Comparison of ENCODE assay signal across 11 cellular contexts in genomic region chr16:68406458-68407041, GRCh38. TPM values are rescaled to one million over a fixed set of nuclear protein-coding genes. Genes with fewer than 3 reads are reported as not detected.
DNase-seq lines count a peak whose midpoint lies in the region; ATAC-seq and TF ChIP-seq lines count a peak whose summit lies in the region.
"Had no signal": no experiment of that assay in that cellular context is flagged by ENCODE, and none has a peak within 500 bp of the region (broad histone marks: within the 10 kb centered on the region; RNA-seq: fewer than 3 reads in every experiment).

No MANE protein-coding gene starts in this region.

- H3K79me2 ChIP-seq in PC-9 (ENCODE audit: low read depth) = no peaks in the 10 kb centered on the region

- no peak overlapping the region for H3K4me2 ChIP-seq in PC-9

- H3K27ac ChIP-seq in PC-9 = no peak overlapping the region

- H3K4me1 ChIP-seq in PC-9 (replicated peaks; ENCODE audit: insufficient read depth) = peaks cover 9% of the 10 kb centered on the region; the same call in 1 of the 2 replicates

- no peaks in the 10 kb centered on the region for H3K9me3 Mint-ChIP-seq in activated CD4-positive, alpha-beta T cell treated with anti-CD3 and anti-CD28 coated beads, Interleukin-2, amount 10 ng/mL, durations not matched to agents 24 days and 14 days

- H3K4me1 Mint-ChIP-seq in activated CD4-positive, alpha-beta T cell treated with anti-CD3 and anti-CD28 coated beads, Interleukin-2, amount 10 ng/mL, durations not matched to agents 24 days and 14 days = peaks cover 10% of the 10 kb centered on the region

- no peaks in the 10 kb centered on the region for H3F3A ChIP-seq in PC-9 (ENCODE audit: insufficient read depth, low read depth)

- H3K4me3 Mint-ChIP-seq in activated CD4-positive, alpha-beta T cell treated with anti-CD3 and anti-CD28 coated beads, Interleukin-2, amount 10 ng/mL, durations not matched to agents 24 days and 14 days = no peak overlapping the region
- H3K4me3 Mint-ChIP-seq: T-helper 17 cell had no signal

- no peak for TF ChIP-seq CTCF in PC-9 (conservative IDR thresholded peaks at IDR 0.05)

- H3K9me3 ChIP-seq in PC-9 (ENCODE audit: insufficient read depth, low read depth) = no peaks in the 10 kb centered on the region

- no peaks in the 10 kb centered on the region for H4K20me1 ChIP-seq in PC-9 (ENCODE audit: insufficient read depth)

- POLR2A ChIA-PET in PC-9 (lab: Charles Lee; ENCODE audit: unreplicated experiment) = no interaction called here

- CTCF ChIA-PET in PC-9 (lab: Charles Lee) = interaction anchor here (0.7 kb wide), 1 partner anchor 107 kb away, joined by 3 read pairs; no protein-coding TSS in a partner anchor

- peaks cover 18% of the 10 kb centered on the region for H3K27me3 Mint-ChIP-seq in activated CD4-positive, alpha-beta T cell treated with anti-CD3 and anti-CD28 coated beads, Interleukin-2, amount 10 ng/mL, durations not matched to agents 24 days and 14 days

- H3K36me3 Mint-ChIP-seq in activated CD4-positive, alpha-beta T cell treated with anti-CD3 and anti-CD28 coated beads, Interleukin-2, amount 10 ng/mL, durations not matched to agents 24 days and 14 days (ENCODE audit: low read depth) = no peaks in the 10 kb centered on the region

- intact Hi-C loops in activated CD4-positive, alpha-beta T cell treated with anti-CD3 and anti-CD28 coated beads, Interleukin-2, amount 10 ng/mL, durations not matched to agents 24 days and 14 days (cut with micrococcal nuclease) = no loop called here
- intact Hi-C loops in PC-9 (cut with micrococcal nuclease; ENCODE audit: unreplicated experiment) = no loop called here

- H3K9me2 ChIP-seq in PC-9 (ENCODE audit: insufficient read depth) = no peaks in the 10 kb centered on the region

- ATAC-seq in SK-N-SH treated with all-trans-retinoic acid at 6 μM for 48 hours = peak; percentile 68
- ATAC-seq: T-helper 17 cell had no signal

- H3K4me3 ChIP-seq in PC-9 = no peak overlapping the region

- H2AFZ ChIP-seq in PC-9 = no peak overlapping the region

- no peaks in the 10 kb centered on the region for H3K27me3 ChIP-seq in PC-9 (ENCODE audit: insufficient read depth, low read depth)

- H3K27ac Mint-ChIP-seq in activated CD4-positive, alpha-beta T cell treated with anti-CD3 and anti-CD28 coated beads, Interleukin-2, amount 10 ng/mL, durations not matched to agents 24 days and 14 days = no peak overlapping the region
- H3K27ac Mint-ChIP-seq: T-helper 17 cell had no signal

- DNase-seq in NCI-H510A treated with DMSO at 0.1 percent for 48 hours (lab: John Stamatoyannopoulos, UW) = peak; percentile 17
- DNase-seq in NCI-H510A (lab: John Stamatoyannopoulos, UW) = no peak
- peak; percentile 55 for DNase-seq in left kidney (ENCODE audit: low read depth, low spot score)
- DNase-seq in activated CD4-positive, alpha-beta T cell treated with anti-CD3 and anti-CD28 coated beads, Interleukin-2, amount 10 ng/mL, durations not matched to agents 24 days and 14 days = no peak
- DNase-seq in activated CD4-positive, alpha-beta T cell treated with anti-CD3 and anti-CD28 coated beads, Interleukin-2, amount 50 U/mL, for 1 hour = no peak
- DNase-seq in NCI-H226 = no peak
- DNase-seq in PC-9 = no peak
- DNase-seq: activated naive CD4-positive, alpha-beta T cell treated with Interleukin-2 at 50 U/mL for 16 hours; NCI-H1436; T-helper 17 cell had no signal

- no TSS peak for BruUV-seq in PC-9 (replicated peaks; lab: Mats Ljungman, UMichigan)

- H3K36me3 ChIP-seq in PC-9 (ENCODE audit: low read depth) = no peaks in the 10 kb centered on the region

TF ChIP-seq in SK-N-SH treated with all-trans-retinoic acid at 6 μM for 48 hours, 23 proteins besides CTCF, POLR2A, EP300 and RAD21:
- no peak for TF ChIP-seq CSRNP3 (CRISPR knock-in tag; IDR thresholded peaks at IDR 0.05)
- no peak for TF ChIP-seq ZNF565 (CRISPR knock-in tag; conservative IDR thresholded peaks at IDR 0.05; ENCODE audit: low read depth)
- no peak for TF ChIP-seq PATZ1 (CRISPR knock-in tag; IDR thresholded peaks at IDR 0.05; ENCODE audit: borderline replicate concordance)
- no peak for TF ChIP-seq ZC3H10 (CRISPR knock-in tag; IDR thresholded peaks at IDR 0.05)
- no peak for TF ChIP-seq OSR1 (CRISPR knock-in tag; IDR thresholded peaks at IDR 0.05)
TF ChIP-seq in SK-N-SH treated with all-trans-retinoic acid at 6 μM for 48 hours: peak in this region for 0.

RNA-seq across cellular contexts. Expression of gene SMPD3, which starts 41.8 kb away (rescaled TPM):
- 0.09 and 0.40 TPM in 2 replicates for total RNA-seq in activated CD4-positive, alpha-beta T cell treated with anti-CD3 and anti-CD28 coated beads, Interleukin-2, amount 10 ng/mL, durations not matched to agents 24 days and 14 days
- 0.30 and 0.94 TPM in 2 replicates for total RNA-seq in PC-9 (2021)

Comparison
In these comparisons a context has a peak if more than half of its experiments do, and no peak if none do; other contexts are left out.
1. DNase-seq: peak in NCI-H510A treated with DMSO at 0.1 percent for 48 hours (single experiment) and left kidney (single experiment); none in NCI-H510A (single experiment), activated CD4-positive, alpha-beta T cell treated with anti-CD3 and anti-CD28 coated beads, Interleukin-2, amount 10 ng/mL, durations not matched to agents 24 days and 14 days (single experiment), activated CD4-positive, alpha-beta T cell treated with anti-CD3 and anti-CD28 coated beads, Interleukin-2, amount 50 U/mL, for 1 hour (single experiment), NCI-H226 (single experiment) and PC-9 (0 of 2).